Comparison of ENCODE assay signal across 10 cellular contexts in the genomic region with DNA sequence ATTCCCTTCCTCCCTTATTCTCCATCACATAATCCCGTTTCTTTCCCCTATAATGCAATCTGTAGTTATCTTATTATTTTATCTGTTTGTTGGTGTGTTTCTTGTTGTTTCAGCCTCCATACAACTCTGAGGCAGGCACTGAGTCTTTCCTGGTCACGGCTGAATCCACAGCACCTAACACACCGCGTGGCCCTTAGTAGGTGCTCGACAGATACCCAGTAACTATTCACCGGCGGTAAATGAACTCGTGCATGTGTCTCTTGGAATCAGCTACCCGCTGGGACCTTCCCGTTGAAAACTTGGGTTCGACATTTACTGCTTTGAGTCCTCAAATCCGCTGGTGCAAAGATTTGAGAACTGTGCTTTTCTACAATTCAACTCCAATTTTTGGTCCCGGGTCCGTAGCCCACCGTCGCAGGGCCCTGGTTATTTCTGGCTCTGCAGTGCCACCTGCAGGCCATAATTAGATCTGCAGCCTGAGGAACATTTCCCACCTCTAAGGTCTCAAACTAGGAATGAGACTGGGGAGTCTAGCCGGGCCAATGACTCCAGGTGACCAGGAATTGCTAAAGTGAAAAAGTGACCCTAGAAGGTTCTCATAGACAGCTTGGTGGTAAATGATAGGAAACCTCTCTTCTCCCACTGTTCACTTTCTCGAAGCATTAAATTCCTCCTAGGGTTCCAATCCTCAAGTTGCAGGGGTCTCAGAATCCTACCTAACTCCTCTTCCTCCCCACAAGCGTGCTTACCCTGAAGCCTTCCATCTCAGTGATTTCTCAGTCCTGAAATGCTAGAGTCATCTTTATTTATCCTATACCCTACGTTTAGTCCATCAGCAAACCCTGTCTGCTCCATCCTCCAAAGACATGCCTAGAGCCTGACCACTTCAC.
DNase-seq lines count a peak whose midpoint lies in the region; ATAC-seq and FAIRE-seq lines count a peak whose summit lies in the region.
"Had no signal": no experiment of that assay in that cellular context is flagged by ENCODE, and none has a peak within 500 bp of the region (broad histone marks: within the 10 kb centered on the region; RNA-seq: fewer than 3 reads in every experiment).

No MANE protein-coding gene starts in this region.

- peaks cover 8% of the 10 kb centered on the region for H3K9me3 Mint-ChIP-seq in T-helper 2 cell treated with Interferon-gamma antibody and Interleukin-4, amounts not matched to agents 5 μg/mL and 100 μg/mL, for 36 hours

- FAIRE-seq in urothelium cell line (lab: Jason Lieb, UNC) = no peak
- FAIRE-seq: A204.1 had no signal

- peaks cover 3% of the 10 kb centered on the region for H3K27me3 Mint-ChIP-seq in T-helper 2 cell treated with Interferon-gamma antibody and Interleukin-4, amounts not matched to agents 5 μg/mL and 100 μg/mL, for 36 hours (ENCODE audit: low read depth)

- H3K9me3 ChIP-seq in mucosa of rectum (ENCODE audit: control insufficient read depth in 2 of 2, low read length in 2 of 2) = peaks cover 0 to 3% of the 10 kb centered on the region in 2 donors

- peak; percentile 69 for DNase-seq in DMS 273 (lab: John Stamatoyannopoulos, UW; ENCODE audit: unreplicated experiment)
- no peak for DNase-seq in DMS 273 treated with DMSO at 0.1 percent for 48 hours (lab: John Stamatoyannopoulos, UW)
- peak; percentile 61 for DNase-seq in KBM-7
- peak; percentile 8 for DNase-seq in T-helper 2 cell treated with Interferon-gamma antibody and Interleukin-4, amounts not matched to agents 5 μg/mL and 100 μg/mL, for 36 hours (ENCODE audit: low spot score)
- peak; percentile 4 for DNase-seq in effector CD8-positive, alpha-beta T cell (lab: John Stamatoyannopoulos, UW)
- peak; percentile 55 for DNase-seq in urothelium cell line (ENCODE audit: low spot score)

- H3K9ac ChIP-seq in mucosa of rectum (ENCODE audit: low read depth in 1 of 2, low read length in 2 of 2) = no peak overlapping the region

- no peak for ATAC-seq in HG03457 (IDR thresholded peaks at IDR 0.05; ENCODE audit: unreplicated experiment)

- H3K4me3 ChIP-seq in mucosa of rectum (ENCODE audit: low read length in 2 of 2) = peak overlapping the region; percentile 51 to 63

- no peak overlapping the region for H3K27ac Mint-ChIP-seq in T-helper 2 cell treated with Interferon-gamma antibody and Interleukin-4, amounts not matched to agents 5 μg/mL and 100 μg/mL, for 36 hours
- H3K27ac Mint-ChIP-seq: activated naive CD4-positive, alpha-beta T cell treated with anti-CD3 and anti-CD28 coated beads, Interleukin-2, amount 50 U/mL, for 72 hours had no signal

- no peak overlapping the region for H3K27ac ChIP-seq in mucosa of rectum (ENCODE audit: low read depth in 2 of 2, low read length in 2 of 2)

- H3K4me1 Mint-ChIP-seq in T-helper 2 cell treated with Interferon-gamma antibody and Interleukin-4, amounts not matched to agents 5 μg/mL and 100 μg/mL, for 36 hours (ENCODE audit: low read depth) = peaks cover 5% of the 10 kb centered on the region

- no peaks in the 10 kb centered on the region for H3K27me3 ChIP-seq in mucosa of rectum (ENCODE audit: control insufficient read depth in 2 of 2, insufficient read depth in 2 of 2, low read length in 2 of 2)

- peaks cover 1% of the 10 kb centered on the region for H3K36me3 Mint-ChIP-seq in T-helper 2 cell treated with Interferon-gamma antibody and Interleukin-4, amounts not matched to agents 5 μg/mL and 100 μg/mL, for 36 hours (ENCODE audit: low read depth)

- H3K4me1 ChIP-seq in mucosa of rectum (ENCODE audit: control insufficient read depth in 2 of 2, insufficient read depth in 2 of 2, low read length in 2 of 2) = peaks cover 0 to 2% of the 10 kb centered on the region in 2 donors

- no peaks in the 10 kb centered on the region for H3K36me3 ChIP-seq in mucosa of rectum (ENCODE audit: control insufficient read depth in 2 of 2, insufficient read depth in 2 of 2, low read length in 2 of 2)

- in situ Hi-C loops in KBM-7 (cut with MboI; ENCODE audit: low pct_unique_long_range_greater_than_20kb, low sequenced_read_pairs) = loop anchor here (25.0 kb wide), 1 partner anchor 297 kb away; no protein-coding TSS in a partner anchor

- no peak overlapping the region for H3K4me3 Mint-ChIP-seq in T-helper 2 cell treated with Interferon-gamma antibody and Interleukin-4, amounts not matched to agents 5 μg/mL and 100 μg/mL, for 36 hours
